Comparison of ENCODE assay signal across 20 cellular contexts in the genomic region with DNA sequence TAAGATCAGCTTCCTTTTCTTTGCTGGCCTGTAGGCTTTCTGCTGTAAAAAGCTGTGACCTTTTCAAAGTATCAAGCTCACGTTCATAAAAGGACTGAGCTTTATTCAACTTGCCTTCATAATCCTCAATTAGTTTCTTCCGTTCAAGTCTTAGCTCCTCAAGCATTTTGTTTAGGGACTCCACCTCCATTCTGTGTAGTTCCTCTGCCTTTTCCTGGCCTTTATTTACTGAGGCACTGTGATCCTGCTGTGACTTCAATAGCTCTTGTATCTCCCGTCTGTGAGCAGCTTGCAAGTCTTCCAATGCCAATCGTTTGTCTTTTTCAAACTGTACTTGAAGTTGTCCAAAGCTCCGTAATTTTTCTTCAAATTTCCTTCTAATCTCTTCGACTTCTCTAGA. TPM values are rescaled to one million over a fixed set of nuclear protein-coding genes. Genes with fewer than 3 reads are reported as not detected.
A peak's percentile ranks its signal among the peaks of the same experiment; 100 is the strongest.
DNase-seq lines count a peak whose midpoint lies in the region; ATAC-seq and TF ChIP-seq lines count a peak whose summit lies in the region.
"Had no signal": no experiment of that assay in that cellular context is flagged by ENCODE, and none has a peak within 500 bp of the region (broad histone marks: within the 10 kb centered on the region; RNA-seq: fewer than 3 reads in every experiment).

No MANE protein-coding gene starts in this region.

- H3K9me3 ChIP-seq in Panc1 (ENCODE audit: control insufficient read depth, insufficient read depth, low read depth, low read length) (no peaks in the 10 kb centered on the region), suprapubic skin (no peaks in the 10 kb centered on the region)
- H3K9me3 ChIP-seq: BLaER1 treated with 17β-estradiol and CSF1 and Interleukin-3, amounts not matched to agents 10 nM and 100 nM; SK-N-SH had no signal

- BruUV-seq in Panc1 (replicated peaks; lab: Mats Ljungman, UMichigan): TSS peak; percentile 77

- TF ChIP-seq EP300 in suprapubic skin (IDR thresholded peaks at IDR 0.05): no peak

- CTCF ChIA-PET in Panc1 (lab: Charles Lee): interaction anchor here (1.1 kb wide), 1 partner anchor 86 kb away, joined by 5 read pairs; no protein-coding TSS in a partner anchor

- in situ Hi-C loops in Panc1 (cut with HindIII; ENCODE audit: low pct_unique_long_range_greater_than_20kb, low sequenced_read_pairs): no loop called here

- TF ChIP-seq CTCF in Panc1 (IDR thresholded peaks at IDR 0.05) (no peak), suprapubic skin (IDR thresholded peaks at IDR 0.05) (no peak)

- H3K27me3 ChIP-seq in Panc1 (ENCODE audit: control insufficient read depth, insufficient read depth, low read length) (no peaks in the 10 kb centered on the region), suprapubic skin (no peaks in the 10 kb centered on the region)
- H3K27me3 ChIP-seq: BLaER1 treated with 17β-estradiol and CSF1 and Interleukin-3, amounts not matched to agents 10 nM and 100 nM had no signal

- H3K27ac ChIP-seq in Panc1 (ENCODE audit: low read length) (no peak overlapping the region), suprapubic skin (no peak overlapping the region)
- H3K27ac ChIP-seq: BLaER1 treated with 17β-estradiol and CSF1 and Interleukin-3, amounts not matched to agents 10 nM and 100 nM had no signal

- POLR2A ChIA-PET in Panc1 (lab: Charles Lee): no interaction called here

- 75% methylated on average over 6 of the region's 6 CpGs for WGBS in suprapubic skin

- ATAC-seq in Panc1 (no peak), HG02642 (IDR thresholded peaks at IDR 0.05; ENCODE audit: poor library complexity, unreplicated experiment) (no peak), GM21528 (IDR thresholded peaks at IDR 0.05; ENCODE audit: low FRiP score, unreplicated experiment) (no peak)
- ATAC-seq: HepG2 had no signal

- peak; percentile 15 for DNase-seq in NCI-H146 (lab: John Stamatoyannopoulos, UW)
- no peak for DNase-seq in NCI-H146 treated with DMSO at 0.1 percent for 48 hours (lab: John Stamatoyannopoulos, UW; ENCODE audit: unreplicated experiment)
- no peak for DNase-seq in Panc1 (ENCODE audit: low read depth, low spot score)
- peak; percentile 26 for DNase-seq in iPS-NIHi7 (ENCODE audit: extremely low spot score)
- DNase-seq in nucleus accumbens (lab: John Stamatoyannopoulos, UW): no peak
- no peak for DNase-seq in suprapubic skin (ENCODE audit: low spot score in 2 of 2)
- DNase-seq: 8988T; HFFc6; MM.1S; NCI-H1436; NCI-H2081 treated with DMSO at 0.1 percent for 48 hours; NCI-H345; NCI-H526 treated with DMSO at 0.1 percent for 48 hours; NK-92 treated with Interleukin-12 subunit alpha and Interleukin-12 subunit beta, amount 100 ng/mL, for 24 hours; Right ventricle myocardium superior; SK-N-SH had no signal

- no peak for TF ChIP-seq POLR2A in suprapubic skin (IDR thresholded peaks at IDR 0.05)

- H3K4me1 ChIP-seq in Panc1 (ENCODE audit: control insufficient read depth, insufficient read depth, low read length) (no peaks in the 10 kb centered on the region), suprapubic skin (no peaks in the 10 kb centered on the region)

- H3K4me3 ChIP-seq in Panc1 (ENCODE audit: low read depth in 2 of 2, low read length in 2 of 2) (no peak overlapping the region), suprapubic skin (no peak overlapping the region)
- H3K4me3 ChIP-seq: BLaER1 treated with 17β-estradiol and CSF1 and Interleukin-3, amounts not matched to agents 10 nM and 100 nM had no signal

- intact Hi-C loops in Panc1 (cut with micrococcal nuclease; ENCODE audit: unreplicated experiment): no loop called here

- H3K36me3 ChIP-seq in Panc1 (ENCODE audit: control insufficient read depth, insufficient read depth, low read length) (no peaks in the 10 kb centered on the region), suprapubic skin (no peaks in the 10 kb centered on the region)
- H3K36me3 ChIP-seq: BLaER1 treated with 17β-estradiol and CSF1 and Interleukin-3, amounts not matched to agents 10 nM and 100 nM had no signal

RNA-seq across cellular contexts. Expression of gene FAM184A, which starts 54.4 kb away (rescaled TPM):
- 8.7 TPM for total RNA-seq in Panc1 (2021; ENCODE audit: unreplicated experiment)
- polyA plus RNA-seq in Panc1 (2012; ENCODE audit: insufficient read length): 3.9 TPM
- 1 to 10 TPM in 3 of 4 donors, under 1 TPM in 1; 0.19 to 6.8 (median 1.8) TPM for total RNA-seq in suprapubic skin
- total RNA-seq: HFFc6 had no signal

Comparison
In these comparisons a context has a peak if more than half of its experiments do, and no peak if none do; other contexts are left out.
1. DNase-seq: peak in NCI-H146 (single experiment) and iPS-NIHi7 (single experiment); none in NCI-H146 treated with DMSO at 0.1 percent for 48 hours (single experiment), Panc1 (single experiment), nucleus accumbens (0 of 56) and suprapubic skin (0 of 2).